19 cellular contexts compared by ENCODE assay signal in the genomic region with DNA sequence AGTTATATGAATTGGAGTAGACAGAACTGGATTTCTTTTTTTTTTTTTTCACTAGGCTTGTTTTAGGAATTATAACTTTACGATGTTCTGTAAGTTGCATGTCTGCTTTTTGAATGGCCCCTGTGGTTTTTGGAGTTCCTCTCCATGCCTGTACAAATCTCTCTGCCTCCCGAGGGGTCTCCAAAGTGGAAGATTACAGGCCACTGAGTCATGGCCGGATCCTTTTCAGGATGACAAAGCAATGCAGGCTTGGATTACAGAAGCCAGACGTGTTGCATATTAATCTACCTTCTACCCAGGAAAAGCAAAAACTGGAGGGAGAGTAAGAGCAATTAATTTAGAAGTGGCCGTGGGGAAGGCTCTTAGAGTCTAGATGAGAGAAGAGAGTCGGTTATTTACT.
A peak's percentile ranks its signal among the peaks of the same experiment; 100 is the strongest.
DNase-seq lines count a peak whose midpoint lies in the region; ATAC-seq, FAIRE-seq and TF ChIP-seq lines count a peak whose summit lies in the region.
"Had no signal": no experiment of that assay in that cellular context is flagged by ENCODE, and none has a peak within 500 bp of the region (broad histone marks: within the 10 kb centered on the region; RNA-seq: fewer than 3 reads in every experiment).

No MANE protein-coding gene starts in this region.

- H3K4me1 ChIP-seq in SJCRH30 = no peaks in the 10 kb centered on the region
- H3K4me1 ChIP-seq: BLaER1 had no signal

- H3K27ac ChIP-seq in SJCRH30 = no peak overlapping the region
- H3K27ac ChIP-seq: BLaER1, HL-60 had no signal

- H3K36me3 Mint-ChIP-seq in nephron progenitor cell (ENCODE audit: low read depth) = no peaks in the 10 kb centered on the region
- H3K36me3 Mint-ChIP-seq: CD8-positive, alpha-beta memory T cell had no signal

- H3K4me1 Mint-ChIP-seq in nephron progenitor cell = peaks cover 18% of the 10 kb centered on the region
- H3K4me1 Mint-ChIP-seq: CD8-positive, alpha-beta memory T cell had no signal

- no peak overlapping the region for H3K4me3 Mint-ChIP-seq in nephron progenitor cell
- H3K4me3 Mint-ChIP-seq: CD8-positive, alpha-beta memory T cell had no signal

- H3K9me3 Mint-ChIP-seq in nephron progenitor cell = peaks cover 4% of the 10 kb centered on the region

- H3K9me3 ChIP-seq in SJCRH30 (replicated peaks) = 0 out of 2 replicates have a peak, but pooled peaks cover 3% of the 10 kb centered on the region
- H3K9me3 ChIP-seq: BLaER1 had no signal

- DNase-seq in EL (peak; percentile 66), SJCRH30 (peak; percentile 19 to 29), nephron progenitor cell (no peak), urothelium cell line (ENCODE audit: low spot score) (peak; percentile 17), GOT3 (lab: John Stamatoyannopoulos, UW) (no peak)
- DNase-seq in stimulated activated naive CD8-positive, alpha-beta T cell treated with anti-CD3 and anti-CD28 coated beads, Interleukin-15, Interleukin-2, amounts not matched to agents 100 U/mL and 50 U/mL, for 24 hours = no peak
- DNase-seq: CD8-positive, alpha-beta memory T cell; DMS79 treated with DMSO at 0.1 percent for 48 hours; H7; NCI-H187 treated with DMSO at 0.1 percent for 48 hours; NCI-H345; NCI-H526 treated with DMSO at 0.1 percent for 48 hours; SHP77 had no signal

- no peak for FAIRE-seq in urothelium cell line (lab: Jason Lieb, UNC)
- FAIRE-seq: D721Med, RCC 7860 had no signal

- no peak for TF ChIP-seq CTCF in nephron progenitor cell (IDR thresholded peaks at IDR 0.05)

- peak overlapping the region; percentile 9 for H3K27ac Mint-ChIP-seq in nephron progenitor cell
- H3K27ac Mint-ChIP-seq: CD8-positive, alpha-beta memory T cell had no signal

- ATAC-seq in stimulated activated naive CD8-positive, alpha-beta T cell treated with anti-CD3 and anti-CD28 coated beads, Interleukin-15, Interleukin-2, amounts not matched to agents 100 U/mL and 50 U/mL, for 24 hours = no peak
- ATAC-seq in HG02840 (IDR thresholded peaks at IDR 0.05; ENCODE audit: low FRiP score, unreplicated experiment) = no peak
- ATAC-seq: SK-N-SH treated with all-trans-retinoic acid at 6 μM for 48 hours had no signal

- no peaks in the 10 kb centered on the region for H3K27me3 ChIP-seq in SJCRH30
- H3K27me3 ChIP-seq: BLaER1 had no signal

- no peaks in the 10 kb centered on the region for H3K36me3 ChIP-seq in SJCRH30
- H3K36me3 ChIP-seq: BLaER1 had no signal

- peak overlapping the region; percentile 35 for H3K4me3 ChIP-seq in SJCRH30
- H3K4me3 ChIP-seq: BLaER1 had no signal

- peaks cover 23% of the 10 kb centered on the region for H3K27me3 Mint-ChIP-seq in nephron progenitor cell (ENCODE audit: low read depth, poor library complexity)

Comparison
In these comparisons a context has a peak if more than half of its experiments do, and no peak if none do; other contexts are left out.
1. DNase-seq: peak in EL (single experiment), SJCRH30 (2 of 2) and urothelium cell line (single experiment); none in nephron progenitor cell (single experiment), stimulated activated naive CD8-positive, alpha-beta T cell treated with anti-CD3 and anti-CD28 coated beads, Interleukin-15, Interleukin-2, amounts not matched to agents 100 U/mL and 50 U/mL, for 24 hours (single experiment) and GOT3 (single experiment).